In the genomic region with DNA sequence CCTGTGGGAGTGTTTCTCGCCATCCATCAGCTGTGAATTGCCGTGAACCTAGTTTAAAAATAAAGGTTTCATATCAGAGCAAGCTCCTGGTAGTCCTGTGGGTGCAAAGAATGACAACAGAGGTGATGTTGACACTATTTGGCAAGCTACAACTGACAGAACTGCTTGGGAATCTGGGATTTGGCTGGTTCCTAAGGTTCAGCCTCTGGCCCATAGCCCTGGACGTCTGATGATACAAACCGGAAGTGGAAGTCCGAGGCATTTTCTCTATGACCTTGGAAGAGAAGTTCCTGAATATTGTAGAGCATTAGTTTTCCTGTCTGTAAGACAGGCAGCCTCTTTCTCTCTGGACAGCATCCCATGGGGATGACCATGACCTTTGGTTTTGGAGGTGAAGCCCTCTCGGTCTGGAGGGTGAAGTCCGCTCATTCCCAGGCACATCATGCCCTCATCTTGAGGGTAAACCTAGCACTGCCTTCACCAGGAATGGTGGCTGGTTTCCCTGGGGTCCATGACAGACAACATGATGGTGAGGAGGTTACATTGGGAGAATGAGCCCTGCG, we compare ENCODE assay signal across 14 cellular contexts. TPM values are rescaled to one million over a fixed set of nuclear protein-coding genes. Genes with fewer than 3 reads are reported as not detected.
DNase-seq lines count a peak whose midpoint lies in the region; ATAC-seq and TF ChIP-seq lines count a peak whose summit lies in the region.
"Had no signal": no experiment of that assay in that cellular context is flagged by ENCODE, and none has a peak within 500 bp of the region (broad histone marks: within the 10 kb centered on the region; RNA-seq: fewer than 3 reads in every experiment).

No MANE protein-coding gene starts in this region.

- no peak for TF ChIP-seq CTCF in cardiac muscle cell (IDR thresholded peaks at IDR 0.05; ENCODE audit: low read depth, low read length)
- TF ChIP-seq CTCF in osteoblast (IDR thresholded peaks at IDR 0.05; ENCODE audit: extremely low read depth, low read depth, low read length) = no peak
- TF ChIP-seq CTCF in lower lobe of right lung (IDR thresholded peaks at IDR 0.05) = no peak

- no peak overlapping the region for H2AFZ ChIP-seq in osteoblast (ENCODE audit: low read length)

- DNase-seq in Right ventricle myocardium inferior (ENCODE audit: missing footprints) = no peak
- no peak for DNase-seq in cardiac septum (ENCODE audit: low spot score)
- DNase-seq in cardiac muscle cell (ENCODE audit: low read depth in 1 of 2, low spot score in 1 of 2) = peak in 1 of 2 donors; percentile 80
- no peak for DNase-seq in osteoblast (ENCODE audit: insufficient read length, low spot score, missing footprints)
- no peak for DNase-seq in lower lobe of right lung
- no peak for DNase-seq in RKO (ENCODE audit: low spot score)
- DNase-seq: activated CD4-positive, alpha-beta T cell treated with anti-CD3 and anti-CD28 coated beads, Interleukin-2, amount 10 ng/mL, durations not matched to agents 24 days and 14 days; activated naive CD4-positive, alpha-beta T cell; AML-193; colonic mucosa; NCI-H2029; upper lobe of left lung had no signal

- H3K36me3 ChIP-seq in cardiac muscle cell (no peaks in the 10 kb centered on the region), osteoblast (ENCODE audit: insufficient read depth, low read length) (no peaks in the 10 kb centered on the region), lower lobe of right lung (peaks cover 9% of the 10 kb centered on the region)
- H3K36me3 ChIP-seq: colonic mucosa had no signal

- H3K4me2 ChIP-seq in osteoblast (ENCODE audit: insufficient read depth, low read length) = peak overlapping the region; percentile 36

- peaks cover 8% of the 10 kb centered on the region for H3K4me1 ChIP-seq in cardiac muscle cell (ENCODE audit: low read depth)
- peaks cover 10% of the 10 kb centered on the region for H3K4me1 ChIP-seq in osteoblast (ENCODE audit: insufficient read depth, low read length)
- peaks cover 34% of the 10 kb centered on the region for H3K4me1 ChIP-seq in lower lobe of right lung
- H3K4me1 ChIP-seq: colonic mucosa had no signal

- H3K79me2 ChIP-seq in osteoblast (ENCODE audit: insufficient read depth, low read length) = peaks cover 100% of the 10 kb centered on the region

- H3K27ac ChIP-seq in cardiac muscle cell (peak overlapping the region; percentile 55), osteoblast (ENCODE audit: low read depth, low read length) (peak overlapping the region; percentile 54), lower lobe of right lung (no peak overlapping the region)
- H3K27ac ChIP-seq: colonic mucosa had no signal

- no peaks in the 10 kb centered on the region for H3K9me3 ChIP-seq in cardiac muscle cell (ENCODE audit: low read depth)
- H3K9me3 ChIP-seq in osteoblast (ENCODE audit: low read depth, low read length) = no peaks in the 10 kb centered on the region
- no peaks in the 10 kb centered on the region for H3K9me3 ChIP-seq in lower lobe of right lung
- H3K9me3 ChIP-seq: colonic mucosa, upper lobe of left lung had no signal

- intact Hi-C loops in Right ventricle myocardium inferior (cut with DNase I) = no loop called here
- intact Hi-C loops in cardiac septum (cut with DNase I) = no loop called here
- intact Hi-C loops in lower lobe of right lung (cut with DNase I) = no loop called here

- H4K20me1 ChIP-seq in osteoblast (ENCODE audit: insufficient read depth, low read length) = peaks cover 60% of the 10 kb centered on the region

- H3K4me3 ChIP-seq in cardiac muscle cell (no peak overlapping the region), osteoblast (ENCODE audit: insufficient read depth, low read length) (no peak overlapping the region), lower lobe of right lung (no peak overlapping the region)
- H3K4me3 ChIP-seq: colonic mucosa, upper lobe of left lung had no signal

- H3K27me3 ChIP-seq in cardiac muscle cell (no peaks in the 10 kb centered on the region), osteoblast (ENCODE audit: insufficient read depth, low read length) (no peaks in the 10 kb centered on the region), lower lobe of right lung (ENCODE audit: low read depth) (no peaks in the 10 kb centered on the region)
- H3K27me3 ChIP-seq: colonic mucosa, upper lobe of left lung had no signal

- ATAC-seq in Right ventricle myocardium inferior (peak; percentile 89), lower lobe of right lung (no peak), GM18870 (IDR thresholded peaks at IDR 0.05; ENCODE audit: unreplicated experiment) (no peak), GM18868 (IDR thresholded peaks at IDR 0.05; ENCODE audit: unreplicated experiment) (no peak)

RNA-seq across cellular contexts. Expression of a gene that starts 29.1 kb away (rescaled TPM):
- total RNA-seq in Right ventricle myocardium inferior (25.9 TPM), cardiac septum (39.9 TPM), cardiac muscle cell (72.9 and 98.3 TPM in 2 replicates), osteoblast (48.6 and 48.9 TPM in 2 replicates), lower lobe of right lung (84.0 TPM)
- polyA plus RNA-seq in cardiac muscle cell = 32.3 and 39.4 TPM in 2 replicates
